In the genomic region with DNA sequence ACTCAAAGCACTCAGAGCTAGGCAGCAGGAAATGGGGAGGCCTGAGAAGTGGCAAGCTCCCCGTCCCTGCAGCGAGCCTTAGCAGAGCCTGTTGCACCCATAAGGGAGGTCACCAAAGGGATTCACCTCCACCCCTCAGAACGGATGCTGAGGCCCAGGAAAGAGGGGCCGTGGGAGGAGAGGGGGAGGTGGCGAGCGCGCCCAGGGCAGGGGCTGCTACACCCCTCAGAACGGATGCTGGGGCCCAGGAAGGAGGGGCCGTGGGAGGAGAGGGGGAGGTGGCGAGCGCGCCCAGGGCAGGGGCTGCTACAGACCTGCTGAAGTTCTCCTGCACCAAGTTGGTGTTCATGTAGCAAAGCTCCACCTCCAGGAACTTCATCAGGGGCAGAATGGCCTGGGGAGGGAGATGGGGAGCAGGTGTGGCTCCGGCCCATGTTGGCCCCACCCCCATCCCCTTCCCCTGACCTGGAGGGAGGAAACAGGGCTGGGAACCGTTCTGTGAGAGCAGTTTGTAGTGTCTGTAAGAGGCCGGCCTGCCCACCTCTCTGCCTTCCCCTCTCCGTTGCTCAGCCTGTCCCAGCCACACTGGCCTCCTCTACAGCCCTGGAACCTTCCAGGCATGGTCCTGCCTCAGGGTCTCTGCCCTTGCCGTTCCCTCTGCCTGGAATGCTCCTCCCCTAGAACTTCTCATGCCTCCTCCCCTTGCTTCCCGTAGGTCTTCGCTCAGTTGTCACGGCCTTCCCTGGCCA, we compare ENCODE assay signal across 1 cellular context.
TF ChIP-seq lines count a peak whose summit lies in the region.

No MANE protein-coding gene starts in this region.

TF ChIP-seq in SK-N-SH, 30 proteins besides CTCF, POLR2A, EP300 and RAD21:
- no peak for TF ChIP-seq PBX3 (IDR thresholded peaks at IDR 0.05)
- TF ChIP-seq POLR2AphosphoS5 (IDR thresholded peaks at IDR 0.05; ENCODE audit: low read depth, low read length), result no peak
- TF ChIP-seq, protein P1, sequence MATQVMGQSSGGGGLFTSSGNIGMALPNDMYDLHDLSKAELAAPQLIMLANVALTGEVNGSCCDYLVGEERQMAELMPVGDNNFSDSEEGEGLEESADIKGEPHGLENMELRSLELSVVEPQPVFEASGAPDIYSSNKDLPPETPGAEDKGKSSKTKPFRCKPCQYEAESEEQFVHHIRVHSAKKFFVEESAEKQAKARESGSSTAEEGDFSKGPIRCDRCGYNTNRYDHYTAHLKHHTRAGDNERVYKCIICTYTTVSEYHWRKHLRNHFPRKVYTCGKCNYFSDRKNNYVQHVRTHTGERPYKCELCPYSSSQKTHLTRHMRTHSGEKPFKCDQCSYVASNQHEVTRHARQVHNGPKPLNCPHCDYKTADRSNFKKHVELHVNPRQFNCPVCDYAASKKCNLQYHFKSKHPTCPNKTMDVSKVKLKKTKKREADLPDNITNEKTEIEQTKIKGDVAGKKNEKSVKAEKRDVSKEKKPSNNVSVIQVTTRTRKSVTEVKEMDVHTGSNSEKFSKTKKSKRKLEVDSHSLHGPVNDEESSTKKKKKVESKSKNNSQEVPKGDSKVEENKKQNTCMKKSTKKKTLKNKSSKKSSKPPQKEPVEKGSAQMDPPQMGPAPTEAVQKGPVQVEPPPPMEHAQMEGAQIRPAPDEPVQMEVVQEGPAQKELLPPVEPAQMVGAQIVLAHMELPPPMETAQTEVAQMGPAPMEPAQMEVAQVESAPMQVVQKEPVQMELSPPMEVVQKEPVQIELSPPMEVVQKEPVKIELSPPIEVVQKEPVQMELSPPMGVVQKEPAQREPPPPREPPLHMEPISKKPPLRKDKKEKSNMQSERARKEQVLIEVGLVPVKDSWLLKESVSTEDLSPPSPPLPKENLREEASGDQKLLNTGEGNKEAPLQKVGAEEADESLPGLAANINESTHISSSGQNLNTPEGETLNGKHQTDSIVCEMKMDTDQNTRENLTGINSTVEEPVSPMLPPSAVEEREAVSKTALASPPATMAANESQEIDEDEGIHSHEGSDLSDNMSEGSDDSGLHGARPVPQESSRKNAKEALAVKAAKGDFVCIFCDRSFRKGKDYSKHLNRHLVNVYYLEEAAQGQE (IDR thresholded peaks at IDR 0.05; ENCODE audit: low read depth, low read length), result no peak
